1 cellular context compared by ENCODE assay signal in the genomic region with DNA sequence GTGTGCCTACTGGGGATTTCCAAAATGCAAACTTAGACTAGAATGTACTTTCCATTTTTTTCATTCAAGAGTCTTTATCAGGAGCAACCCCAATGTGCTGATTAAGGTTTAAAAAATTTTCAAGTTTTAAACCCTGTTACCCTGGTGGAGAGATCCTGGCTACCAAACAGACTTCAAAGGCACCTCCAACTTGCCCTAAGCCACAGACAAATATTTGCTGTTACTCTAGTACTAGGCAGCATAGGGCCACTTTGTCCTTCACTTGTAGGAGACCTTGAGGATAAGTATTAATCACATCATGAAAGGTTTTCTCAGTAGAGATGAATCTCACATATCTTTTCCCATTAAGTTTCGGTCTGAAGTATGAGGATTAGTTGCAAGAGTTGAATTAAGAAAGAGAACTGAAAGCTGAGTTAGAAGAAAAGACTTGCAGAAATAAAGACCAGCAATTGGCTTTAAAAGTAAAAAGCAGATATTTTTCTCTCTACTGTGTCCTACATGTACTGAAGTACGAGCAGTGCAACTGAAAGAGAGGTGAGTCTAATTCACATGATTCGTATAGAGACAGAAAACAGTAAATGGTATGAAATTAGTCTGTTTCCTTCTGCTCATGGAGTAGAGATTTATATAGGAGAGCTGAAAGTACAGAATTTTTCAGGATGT.
TF ChIP-seq lines count a peak whose summit lies in the region.

No MANE protein-coding gene starts in this region.

TF ChIP-seq in HepG2, 621 proteins besides CTCF, POLR2A, EP300 and RAD21 (continued from another document and continues in another):
- TF ChIP-seq EZH2 (conservative IDR thresholded peaks at IDR 0.05; ENCODE audit: low read depth, low read length) (no peak), SIX1 (CRISPR knock-in tag; IDR thresholded peaks at IDR 0.05; ENCODE audit: borderline replicate concordance) (peak; percentile 90), DR1 (CRISPR knock-in tag; IDR thresholded peaks at IDR 0.05) (no peak), KDM2A (CRISPR knock-in tag; IDR thresholded peaks at IDR 0.05; ENCODE audit: borderline replicate concordance, low read depth) (no peak), TSC22D2 (CRISPR knock-in tag; IDR thresholded peaks at IDR 0.05; ENCODE audit: borderline replicate concordance) (no peak), SP2 (CRISPR knock-in tag; IDR thresholded peaks at IDR 0.05) (no peak), ZSCAN30 (CRISPR knock-in tag; IDR thresholded peaks at IDR 0.05) (no peak), MTA1 (CRISPR knock-in tag; IDR thresholded peaks at IDR 0.05; ENCODE audit: borderline replicate concordance) (no peak; the same call in 1 of the 2 replicates), GLI4 (CRISPR knock-in tag; IDR thresholded peaks at IDR 0.05; ENCODE audit: borderline replicate concordance) (no peak), KDM5A (IDR thresholded peaks at IDR 0.05; ENCODE audit: borderline replicate concordance, low read length) (no peak), ATF5 (CRISPR knock-in tag; IDR thresholded peaks at IDR 0.05; ENCODE audit: low read depth) (no peak), NR2F2 (IDR thresholded peaks at IDR 0.05; ENCODE audit: borderline replicate concordance, low read depth) (peak; percentile 78; the same call in 1 of the 2 replicates), ZNF710 (CRISPR knock-in tag; IDR thresholded peaks at IDR 0.05; ENCODE audit: borderline replicate concordance) (no peak; the same call in 1 of the 2 replicates), PRPF4 (IDR thresholded peaks at IDR 0.05; ENCODE audit: low read depth, low read length, poor library complexity, severe bottlenecking) (no peak), ZNF501 (CRISPR knock-in tag; IDR thresholded peaks at IDR 0.05) (no peak), ZXDC (CRISPR knock-in tag; IDR thresholded peaks at IDR 0.05) (no peak), ZBTB7A (CRISPR knock-in tag; IDR thresholded peaks at IDR 0.05) (no peak), KDM5B (CRISPR knock-in tag; IDR thresholded peaks at IDR 0.05; ENCODE audit: borderline replicate concordance) (no peak), ZFP62 (CRISPR knock-in tag; IDR thresholded peaks at IDR 0.05) (no peak), ZNF460 (CRISPR knock-in tag; IDR thresholded peaks at IDR 0.05; ENCODE audit: borderline replicate concordance) (no peak), NAIF1 (CRISPR knock-in tag; IDR thresholded peaks at IDR 0.05; ENCODE audit: borderline replicate concordance) (no peak), ZNF775 (CRISPR knock-in tag; IDR thresholded peaks at IDR 0.05; ENCODE audit: borderline replicate concordance) (no peak), ATF7-NPFF (CRISPR knock-in tag; IDR thresholded peaks at IDR 0.05; ENCODE audit: low read depth) (no peak), ZNF33A (CRISPR knock-in tag; IDR thresholded peaks at IDR 0.05; ENCODE audit: borderline replicate concordance) (no peak), TP53 (CRISPR knock-in tag; conservative IDR thresholded peaks at IDR 0.05) (no peak), HOXD1 (CRISPR knock-in tag; IDR thresholded peaks at IDR 0.05) (no peak), ZNF576 (CRISPR knock-in tag; IDR thresholded peaks at IDR 0.05) (no peak), ZBTB21 (CRISPR knock-in tag; IDR thresholded peaks at IDR 0.05) (no peak), ZNF101 (CRISPR knock-in tag; IDR thresholded peaks at IDR 0.05; ENCODE audit: borderline replicate concordance, low read depth) (no peak), ZNF335 (CRISPR knock-in tag; IDR thresholded peaks at IDR 0.05) (0 out of 2 replicates have a peak, but pooled peaks have one; percentile 42), SYNCRIP (IDR thresholded peaks at IDR 0.05; ENCODE audit: insufficient read depth, low read depth, low read length) (no peak), FOXO1 (CRISPR knock-in tag; IDR thresholded peaks at IDR 0.05) (peak; percentile 89), ZNF644 (CRISPR knock-in tag; IDR thresholded peaks at IDR 0.05; ENCODE audit: low read depth) (peak; percentile 45; the same call in 1 of the 2 replicates), ZMYM2 (CRISPR knock-in tag; IDR thresholded peaks at IDR 0.05) (no peak)
- TF ChIP-seq, protein P1, sequence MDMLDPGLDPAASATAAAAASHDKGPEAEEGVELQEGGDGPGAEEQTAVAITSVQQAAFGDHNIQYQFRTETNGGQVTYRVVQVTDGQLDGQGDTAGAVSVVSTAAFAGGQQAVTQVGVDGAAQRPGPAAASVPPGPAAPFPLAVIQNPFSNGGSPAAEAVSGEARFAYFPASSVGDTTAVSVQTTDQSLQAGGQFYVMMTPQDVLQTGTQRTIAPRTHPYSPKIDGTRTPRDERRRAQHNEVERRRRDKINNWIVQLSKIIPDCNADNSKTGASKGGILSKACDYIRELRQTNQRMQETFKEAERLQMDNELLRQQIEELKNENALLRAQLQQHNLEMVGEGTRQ (IDR thresholded peaks at IDR 0.05; ENCODE audit: low read depth, low read length) = no peak
- TF ChIP-seq, protein P1 (CRISPR knock-in tag; IDR thresholded peaks at IDR 0.05; ENCODE audit: borderline replicate concordance) = no peak
- TF ChIP-seq, protein P2, sequence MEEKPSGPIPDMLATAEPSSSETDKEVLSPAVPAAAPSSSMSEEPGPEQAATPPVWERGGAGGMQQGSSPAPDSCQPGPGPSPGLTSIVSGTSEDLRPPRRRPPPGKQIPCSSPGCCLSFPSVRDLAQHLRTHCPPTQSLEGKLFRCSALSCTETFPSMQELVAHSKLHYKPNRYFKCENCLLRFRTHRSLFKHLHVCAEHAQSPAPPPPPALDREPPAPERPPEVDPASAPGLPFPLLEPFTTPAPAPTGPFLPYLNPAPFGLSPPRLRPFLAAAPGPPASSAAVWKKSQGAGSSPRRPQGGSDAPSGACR (CRISPR knock-in tag; IDR thresholded peaks at IDR 0.05) = no peak
- TF ChIP-seq, protein P3, sequence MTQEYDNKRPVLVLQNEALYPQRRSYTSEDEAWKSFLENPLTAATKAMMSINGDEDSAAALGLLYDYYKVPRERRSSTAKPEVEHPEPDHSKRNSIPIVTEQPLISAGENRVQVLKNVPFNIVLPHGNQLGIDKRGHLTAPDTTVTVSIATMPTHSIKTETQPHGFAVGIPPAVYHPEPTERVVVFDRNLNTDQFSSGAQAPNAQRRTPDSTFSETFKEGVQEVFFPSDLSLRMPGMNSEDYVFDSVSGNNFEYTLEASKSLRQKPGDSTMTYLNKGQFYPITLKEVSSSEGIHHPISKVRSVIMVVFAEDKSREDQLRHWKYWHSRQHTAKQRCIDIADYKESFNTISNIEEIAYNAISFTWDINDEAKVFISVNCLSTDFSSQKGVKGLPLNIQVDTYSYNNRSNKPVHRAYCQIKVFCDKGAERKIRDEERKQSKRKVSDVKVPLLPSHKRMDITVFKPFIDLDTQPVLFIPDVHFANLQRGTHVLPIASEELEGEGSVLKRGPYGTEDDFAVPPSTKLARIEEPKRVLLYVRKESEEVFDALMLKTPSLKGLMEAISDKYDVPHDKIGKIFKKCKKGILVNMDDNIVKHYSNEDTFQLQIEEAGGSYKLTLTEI (CRISPR knock-in tag; conservative IDR thresholded peaks at IDR 0.05) = no peak
- TF ChIP-seq, protein P4, sequence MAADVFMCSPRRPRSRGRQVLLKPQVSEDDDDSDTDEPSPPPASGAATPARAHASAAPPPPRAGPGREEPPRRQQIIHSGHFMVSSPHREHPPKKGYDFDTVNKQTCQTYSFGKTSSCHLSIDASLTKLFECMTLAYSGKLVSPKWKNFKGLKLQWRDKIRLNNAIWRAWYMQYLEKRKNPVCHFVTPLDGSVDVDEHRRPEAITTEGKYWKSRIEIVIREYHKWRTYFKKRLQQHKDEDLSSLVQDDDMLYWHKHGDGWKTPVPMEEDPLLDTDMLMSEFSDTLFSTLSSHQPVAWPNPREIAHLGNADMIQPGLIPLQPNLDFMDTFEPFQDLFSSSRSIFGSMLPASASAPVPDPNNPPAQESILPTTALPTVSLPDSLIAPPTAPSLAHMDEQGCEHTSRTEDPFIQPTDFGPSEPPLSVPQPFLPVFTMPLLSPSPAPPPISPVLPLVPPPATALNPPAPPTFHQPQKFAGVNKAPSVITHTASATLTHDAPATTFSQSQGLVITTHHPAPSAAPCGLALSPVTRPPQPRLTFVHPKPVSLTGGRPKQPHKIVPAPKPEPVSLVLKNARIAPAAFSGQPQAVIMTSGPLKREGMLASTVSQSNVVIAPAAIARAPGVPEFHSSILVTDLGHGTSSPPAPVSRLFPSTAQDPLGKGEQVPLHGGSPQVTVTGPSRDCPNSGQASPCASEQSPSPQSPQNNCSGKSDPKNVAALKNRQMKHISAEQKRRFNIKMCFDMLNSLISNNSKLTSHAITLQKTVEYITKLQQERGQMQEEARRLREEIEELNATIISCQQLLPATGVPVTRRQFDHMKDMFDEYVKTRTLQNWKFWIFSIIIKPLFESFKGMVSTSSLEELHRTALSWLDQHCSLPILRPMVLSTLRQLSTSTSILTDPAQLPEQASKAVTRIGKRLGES (CRISPR knock-in tag; IDR thresholded peaks at IDR 0.05; ENCODE audit: borderline replicate concordance) = no peak
- TF ChIP-seq, protein P5, sequence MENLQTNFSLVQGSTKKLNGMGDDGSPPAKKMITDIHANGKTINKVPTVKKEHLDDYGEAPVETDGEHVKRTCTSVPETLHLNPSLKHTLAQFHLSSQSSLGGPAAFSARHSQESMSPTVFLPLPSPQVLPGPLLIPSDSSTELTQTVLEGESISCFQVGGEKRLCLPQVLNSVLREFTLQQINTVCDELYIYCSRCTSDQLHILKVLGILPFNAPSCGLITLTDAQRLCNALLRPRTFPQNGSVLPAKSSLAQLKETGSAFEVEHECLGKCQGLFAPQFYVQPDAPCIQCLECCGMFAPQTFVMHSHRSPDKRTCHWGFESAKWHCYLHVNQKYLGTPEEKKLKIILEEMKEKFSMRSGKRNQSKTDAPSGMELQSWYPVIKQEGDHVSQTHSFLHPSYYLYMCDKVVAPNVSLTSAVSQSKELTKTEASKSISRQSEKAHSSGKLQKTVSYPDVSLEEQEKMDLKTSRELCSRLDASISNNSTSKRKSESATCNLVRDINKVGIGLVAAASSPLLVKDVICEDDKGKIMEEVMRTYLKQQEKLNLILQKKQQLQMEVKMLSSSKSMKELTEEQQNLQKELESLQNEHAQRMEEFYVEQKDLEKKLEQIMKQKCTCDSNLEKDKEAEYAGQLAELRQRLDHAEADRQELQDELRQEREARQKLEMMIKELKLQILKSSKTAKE (CRISPR knock-in tag; IDR thresholded peaks at IDR 0.05; ENCODE audit: borderline replicate concordance) = no peak
